Comparison of ENCODE assay signal across 16 cellular contexts in genomic region chr4:5701971-5702370, GRCh38. TPM values are rescaled to one million over a fixed set of nuclear protein-coding genes. Genes with fewer than 3 reads are reported as not detected.
DNase-seq lines count a peak whose midpoint lies in the region; TF ChIP-seq lines count a peak whose summit lies in the region.
"Had no signal": no experiment of that assay in that cellular context is flagged by ENCODE, and none has a peak within 500 bp of the region (broad histone marks: within the 10 kb centered on the region; RNA-seq: fewer than 3 reads in every experiment).

No MANE protein-coding gene starts in this region.

- TF ChIP-seq POLR2A in esophagus squamous epithelium (IDR thresholded peaks at IDR 0.05) (no peak), Peyer's patch (IDR thresholded peaks at IDR 0.05) (no peak)

- H3K27ac Mint-ChIP-seq in CD14-positive monocyte (no peak overlapping the region), Caco-2 (ENCODE audit: unreplicated experiment) (peak overlapping the region; percentile 18), glutamatergic neuron (ENCODE audit: unreplicated experiment) (peak overlapping the region; percentile 69), neural crest cell (ENCODE audit: unreplicated experiment) (peak overlapping the region; percentile 28)
- H3K27ac Mint-ChIP-seq: CD4-positive, CD25-positive, alpha-beta regulatory T cell; CD8-positive, alpha-beta T cell; GM23338 had no signal

- H3K9me3 ChIP-seq in Caco-2 (no peaks in the 10 kb centered on the region), esophagus squamous epithelium (no peaks in the 10 kb centered on the region), Peyer's patch (no peaks in the 10 kb centered on the region)

- CTCF ChIA-PET in Caco-2 (lab: Charles Lee): no interaction called here

- TF ChIP-seq CTCF in CD14-positive monocyte (IDR thresholded peaks at IDR 0.05): no peak
- TF ChIP-seq CTCF in Caco-2 (IDR thresholded peaks at IDR 0.05; ENCODE audit: insufficient read depth in 1 of 2, low read depth in 1 of 2, low read length in 1 of 2, severe bottlenecking in 1 of 2, unreplicated experiment in 1 of 2): no peak
- TF ChIP-seq CTCF in glutamatergic neuron (IDR thresholded peaks at IDR 0.05; ENCODE audit: partially characterized antibody, unreplicated experiment): no peak
- TF ChIP-seq CTCF in neural crest cell (conservative IDR thresholded peaks at IDR 0.05): no peak
- no peak for TF ChIP-seq CTCF in esophagus squamous epithelium (IDR thresholded peaks at IDR 0.05)
- TF ChIP-seq CTCF in Peyer's patch (IDR thresholded peaks at IDR 0.05): no peak

- H3K4me1 ChIP-seq in Caco-2: no peaks in the 10 kb centered on the region
- H3K4me1 ChIP-seq in esophagus squamous epithelium: peaks cover 6 to 20% (median 6%) of the 10 kb centered on the region in 3 donors
- H3K4me1 ChIP-seq in Peyer's patch: no peaks in the 10 kb centered on the region

- 81 to 87% methylated on average over 8 of the region's 8 CpGs for WGBS in esophagus squamous epithelium, 2 donors

- no TSS peak for BruUV-seq in Caco-2 (replicated peaks; lab: Mats Ljungman, UMichigan)

- H3K9me3 Mint-ChIP-seq in CD14-positive monocyte (peaks cover 0 to 10% (median 2%) of the 10 kb centered on the region in 7 donors), Caco-2 (ENCODE audit: unreplicated experiment) (peaks cover 6% of the 10 kb centered on the region), glutamatergic neuron (ENCODE audit: unreplicated experiment) (peaks cover 12% of the 10 kb centered on the region), neural crest cell (peaks cover 11% of the 10 kb centered on the region)

- H3K36me3 ChIP-seq in Caco-2 (ENCODE audit: control insufficient read depth, insufficient read depth, low read length) (no peaks in the 10 kb centered on the region), esophagus squamous epithelium (peaks cover 0 to 28% (median 0%) of the 10 kb centered on the region in 3 donors), Peyer's patch (no peaks in the 10 kb centered on the region)

- no peaks in the 10 kb centered on the region for H3K27me3 ChIP-seq in Caco-2 (replicated peaks; ENCODE audit: control insufficient read depth, insufficient read depth, low read length)
- no peaks in the 10 kb centered on the region for H3K27me3 ChIP-seq in esophagus squamous epithelium
- no peaks in the 10 kb centered on the region for H3K27me3 ChIP-seq in Peyer's patch

- peak; percentile 37 for DNase-seq in CD14-positive monocyte (ENCODE audit: low spot score)
- no peak for DNase-seq in Caco-2
- DNase-seq in glutamatergic neuron: no peak
- DNase-seq in neural crest cell (ENCODE audit: low read depth, low spot score): no peak
- DNase-seq in esophagus squamous epithelium (lab: John Stamatoyannopoulos, UW): no peak
- no peak for DNase-seq in Peyer's patch
- no peak for DNase-seq in hypothalamus (lab: John Stamatoyannopoulos, UW)
- DNase-seq: C1 segment of cervical spinal cord; CD4-positive, CD25-positive, alpha-beta regulatory T cell; CD8-positive, alpha-beta T cell; DMS53; DMS79 treated with DMSO at 0.1 percent for 48 hours; GF-D8; HCEC 1CT had no signal

- H3K4me3 ChIP-seq in Caco-2 (ENCODE audit: low read depth, low read length) (no peak overlapping the region), esophagus squamous epithelium (no peak overlapping the region), Peyer's patch (no peak overlapping the region)
- H3K4me3 ChIP-seq: GM23338 had no signal

- POLR2A ChIA-PET in Caco-2 (lab: Charles Lee): no interaction called here

- H3K36me3 Mint-ChIP-seq in CD14-positive monocyte (no peaks in the 10 kb centered on the region), Caco-2 (ENCODE audit: insufficient read depth, unreplicated experiment) (no peaks in the 10 kb centered on the region), glutamatergic neuron (ENCODE audit: unreplicated experiment) (peaks cover 29% of the 10 kb centered on the region), neural crest cell (ENCODE audit: low read depth) (peaks cover 30% of the 10 kb centered on the region)

- H3K4me1 Mint-ChIP-seq in CD14-positive monocyte: peaks cover 2% of the 10 kb centered on the region
- no peaks in the 10 kb centered on the region for H3K4me1 Mint-ChIP-seq in Caco-2 (ENCODE audit: low read depth, unreplicated experiment)
- no peaks in the 10 kb centered on the region for H3K4me1 Mint-ChIP-seq in glutamatergic neuron (ENCODE audit: low read depth, unreplicated experiment)
- H3K4me1 Mint-ChIP-seq in neural crest cell: peaks cover 21% of the 10 kb centered on the region

- H3K27me3 Mint-ChIP-seq in CD14-positive monocyte (ENCODE audit: low read depth in 3 of 3) (peaks cover 4 to 8% (median 6%) of the 10 kb centered on the region in 3 donors), Caco-2 (ENCODE audit: insufficient read depth, unreplicated experiment) (peaks cover 12% of the 10 kb centered on the region), glutamatergic neuron (ENCODE audit: unreplicated experiment) (peaks cover 4% of the 10 kb centered on the region), neural crest cell (ENCODE audit: low read depth) (no peaks in the 10 kb centered on the region)

- H3K27ac ChIP-seq in esophagus squamous epithelium: no peak overlapping the region
- no peak overlapping the region for H3K27ac ChIP-seq in Peyer's patch

- intact Hi-C loops in CD14-positive monocyte (cut with micrococcal nuclease) (no loop called here), Caco-2 (cut with micrococcal nuclease; ENCODE audit: unreplicated experiment) (no loop called here), esophagus squamous epithelium (cut with DNase I) (no loop called here)

- H3K4me3 Mint-ChIP-seq in CD14-positive monocyte (no peak overlapping the region), Caco-2 (ENCODE audit: unreplicated experiment) (no peak overlapping the region), glutamatergic neuron (ENCODE audit: unreplicated experiment) (no peak overlapping the region), neural crest cell (no peak overlapping the region)
- H3K4me3 Mint-ChIP-seq: CD4-positive, CD25-positive, alpha-beta regulatory T cell; CD8-positive, alpha-beta T cell; GM23338 had no signal

RNA-seq across cellular contexts. Expression of gene EVC2, which starts 6.4 kb away (rescaled TPM):
- under 1 TPM; 0.04 to 0.08 TPM for polyA plus RNA-seq in CD14-positive monocyte
- not detected in 2 replicates for total RNA-seq in Caco-2 (2022)
- 2.3 TPM for total RNA-seq in glutamatergic neuron (ENCODE audit: unreplicated experiment)
- 6.4 and 7.2 TPM in 2 replicates for total RNA-seq in neural crest cell
- total RNA-seq in esophagus squamous epithelium: 10 to 100 TPM in 1 of 4 donors, 1 to 10 TPM in 3; 5.0 to 12.6 (median 5.1) TPM
- 10 to 100 TPM in 1 of 4 donors, 1 to 10 TPM in 2, under 1 TPM in 1; 0.70 to 32.2 (median 4.1) TPM for total RNA-seq in Peyer's patch
- total RNA-seq: A172 had no signal

RNA-seq across cellular contexts. Expression of gene EVC, which starts 9.0 kb away (rescaled TPM):
- polyA plus RNA-seq in CD14-positive monocyte: not detected
- total RNA-seq in Caco-2 (2022) (not detected in 2 replicates), glutamatergic neuron (ENCODE audit: unreplicated experiment) (6.7 TPM), neural crest cell (24.4 and 26.1 TPM in 2 replicates), esophagus squamous epithelium (10 to 100 TPM in 1 of 4 donors, 1 to 10 TPM in 3; 4.2 to 17.2 (median 6.3) TPM), Peyer's patch (10 to 100 TPM in 1 of 4 donors, 1 to 10 TPM in 3; 1.6 to 40.4 (median 4.4) TPM)

Comparison
In these comparisons a context has a peak if more than half of its experiments do, and no peak if none do; other contexts are left out.
1. H3K27ac Mint-ChIP-seq: peak in Caco-2 (single experiment), glutamatergic neuron (single experiment) and neural crest cell (single experiment); none in CD14-positive monocyte (0 of 7).